Comparison of ENCODE assay signal across 16 cellular contexts in the genomic region with DNA sequence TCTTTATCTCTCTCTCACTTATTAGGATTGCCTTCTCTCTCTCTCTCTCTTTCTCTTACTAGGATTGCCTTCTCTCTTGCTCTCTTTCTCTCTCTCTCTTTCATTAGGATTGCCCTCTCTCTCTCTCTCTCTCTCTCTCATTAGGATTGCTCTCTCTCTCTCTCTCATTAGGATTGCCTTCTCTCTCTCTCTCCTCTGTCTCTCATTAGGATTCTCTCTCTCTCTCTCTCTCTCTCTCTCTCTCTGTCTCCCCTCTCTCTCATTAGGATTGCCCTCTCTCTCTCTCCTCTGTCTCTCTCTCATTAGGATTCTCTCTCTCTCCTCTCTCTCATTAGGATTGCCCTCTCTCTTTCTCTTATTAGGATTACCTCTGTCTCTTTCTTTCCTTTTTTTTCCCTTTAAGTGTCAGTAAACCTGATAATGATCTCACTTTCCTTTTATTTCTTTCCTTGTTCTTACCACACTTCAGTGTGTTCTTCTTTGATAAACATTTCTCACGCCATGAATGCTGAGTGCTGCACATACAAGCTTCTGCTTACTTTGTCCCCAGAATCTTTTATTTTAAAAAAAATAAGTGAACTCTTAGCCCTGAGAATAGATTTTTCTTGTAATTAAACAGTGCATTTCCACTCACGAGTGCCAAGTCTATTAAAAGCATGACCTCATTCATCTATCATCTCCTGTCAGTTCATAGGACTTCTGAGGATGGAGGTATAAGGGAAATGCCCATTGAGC.
"Had no signal": no experiment of that assay in that cellular context is flagged by ENCODE, and none has a peak within 500 bp of the region (broad histone marks: within the 10 kb centered on the region; RNA-seq: fewer than 3 reads in every experiment).

No MANE protein-coding gene starts in this region.

- H3K4me1 ChIP-seq: colonic mucosa, upper lobe of right lung had no signal

- H3K9me3 ChIP-seq: colonic mucosa, esophagus squamous epithelium, thoracic aorta, upper lobe of right lung had no signal

- DNase-seq: activated CD4-positive, alpha-beta T cell treated with anti-CD3 and anti-CD28 coated beads, Interleukin-2, amount 10 ng/mL, durations not matched to agents 7 days and 5 days; activated CD8-positive, alpha-beta memory T cell treated with anti-CD3 and anti-CD28 coated beads, Interleukin-2, amount 50 U/mL, for 48 hours; activated gamma-delta T cell; activated T-cell treated with anti-CD3 and anti-CD28 coated beads, Interleukin-2, amount 50 U/mL, for 72 hours; amygdala; central memory CD4-positive, alpha-beta T cell; colonic mucosa; esophagus squamous epithelium; glutamatergic neuron; mesenchymal stem cell; nucleus accumbens; upper lobe of right lung had no signal

- H3K36me3 ChIP-seq: colonic mucosa, esophagus squamous epithelium, thoracic aorta, upper lobe of right lung had no signal

- ATAC-seq: activated T-cell treated with anti-CD3 and anti-CD28 coated beads, Interleukin-2, amount 50 U/mL, for 72 hours; natural killer cell treated with Interleukin-12 subunit alpha and Interleukin-12 subunit beta and Interleukin-15 and Interleukin-18, amount 100 ng/mL, for 72 hours; stimulated activated effector memory CD8-positive, alpha-beta T cell treated with anti-CD3 and anti-CD28 coated beads, Interleukin-12 subunit alpha, Interleukin-12 subunit beta, amount 100 ng/mL, for 72 hours; upper lobe of right lung had no signal

- FAIRE-seq: TTC549 had no signal

- H3K4me3 ChIP-seq: colonic mucosa, esophagus squamous epithelium, thoracic aorta, upper lobe of right lung had no signal

- H3K27me3 ChIP-seq: colonic mucosa, upper lobe of right lung had no signal

- H3K27ac ChIP-seq: colonic mucosa, esophagus squamous epithelium, thoracic aorta, upper lobe of right lung had no signal
